ENCODE assay signal across 7 cellular contexts in genomic region chr18:61216086-61216485, GRCh38.
"Had no signal": no experiment of that assay in that cellular context is flagged by ENCODE, and none has a peak within 500 bp of the region (broad histone marks: within the 10 kb centered on the region; RNA-seq: fewer than 3 reads in every experiment).

No MANE protein-coding gene starts in this region.

- ATAC-seq: GM23338, HCT116, HepG2 had no signal

- FAIRE-seq: HepG2 had no signal

- H2AFZ ChIP-seq: GM23338 had no signal

- DNase-seq: H7, HFFc6 had no signal

- H3K4me1 ChIP-seq: HAP-1 had no signal

- H3K4me2 ChIP-seq: GM23338 had no signal

- H3K27ac ChIP-seq: HL-60 had no signal

- H3K36me3 ChIP-seq: HAP-1 had no signal

- H3K4me3 ChIP-seq: GM23338, HAP-1 had no signal

- H3K9me3 ChIP-seq: HAP-1 had no signal
